ENCODE assay signal across 6 cellular contexts in the genomic region with DNA sequence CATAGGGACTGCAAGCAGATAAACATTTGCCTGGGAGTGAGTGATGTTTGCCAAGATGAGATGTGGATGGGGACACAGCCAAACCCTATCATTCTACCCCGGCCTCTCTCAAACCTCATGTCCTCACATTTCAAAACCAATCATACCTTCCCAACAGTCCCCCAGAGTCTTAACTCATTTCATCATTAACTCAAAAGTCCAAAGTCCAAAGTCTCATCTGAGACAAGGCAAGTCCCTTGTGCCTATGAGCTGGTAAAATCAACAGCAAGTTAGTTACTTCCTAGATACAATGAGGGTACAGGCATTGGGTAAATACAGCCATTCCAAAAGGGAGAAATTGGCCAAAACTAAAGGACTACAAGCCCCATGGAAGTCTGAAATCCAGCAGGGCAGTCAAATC.
A peak's percentile ranks its signal among the peaks of the same experiment; 100 is the strongest.
DNase-seq lines count a peak whose midpoint lies in the region; ATAC-seq, FAIRE-seq and TF ChIP-seq lines count a peak whose summit lies in the region.
"Not testable (repeated sequence)": the region's sequence is repeated elsewhere in the genome, so short reads cannot be mapped to it uniquely, and the experiment has no call there.

No MANE protein-coding gene starts in this region.

- not testable (repeated sequence) for TF ChIP-seq POLR2A in GM12878 (IDR thresholded peaks at IDR 0.05; ENCODE audit: low read depth, low read length)

- peaks cover 16% of the 10 kb centered on the region for H3K4me1 ChIP-seq in Caco-2
- H3K4me1 ChIP-seq in GM12878 (ENCODE audit: control insufficient read depth, insufficient read depth, low read length); hepatocyte (ENCODE audit: insufficient read depth); liver (ENCODE audit: control insufficient read depth in 4 of 4, insufficient read depth in 4 of 4, low read length in 3 of 4): not testable (repeated sequence)

- not testable (repeated sequence) for H3K79me2 ChIP-seq in GM12878 (ENCODE audit: control insufficient read depth, insufficient read depth, low read length); hepatocyte

- H4K20me1 ChIP-seq in GM12878 (ENCODE audit: control insufficient read depth, insufficient read depth); hepatocyte (ENCODE audit: insufficient read depth, poor library complexity, severe bottlenecking): not testable (repeated sequence)

- POLR2A ChIA-PET in Caco-2 (lab: Charles Lee); GM12878 (lab: Charles Lee): not testable (repeated sequence)

- not testable (repeated sequence) for ATAC-seq in GM12878

- H3K36me3 ChIP-seq in Caco-2 (ENCODE audit: control insufficient read depth, insufficient read depth, low read length); GM12878 (ENCODE audit: control insufficient read depth in 2 of 2, insufficient read depth in 2 of 2, low read length in 1 of 2); hepatocyte (replicated peaks; ENCODE audit: insufficient read depth, low read depth); liver (ENCODE audit: control insufficient read depth in 4 of 4, insufficient read depth in 3 of 4, low read depth in 1 of 4, low read length in 3 of 4): not testable (repeated sequence)

- H3K4me2 ChIP-seq in GM12878 (ENCODE audit: control insufficient read depth, insufficient read depth); hepatocyte: not testable (repeated sequence)

- 0% methylated on average over 1 of the region's 1 CpG for WGBS in GM12878 (ENCODE audit: insufficient coverage, insufficient replicate concordance, low lambda C conversion rate, missing lambda C conversion rate)
- 50% methylated on average over 1 of the region's 1 CpG for WGBS in hepatocyte (ENCODE audit: low lambda C conversion rate, missing lambda C conversion rate)
- 31% methylated on average over 1 of the region's 1 CpG for WGBS in liver

- CTCF ChIA-PET in Caco-2 (lab: Charles Lee), result not testable (repeated sequence)
- CTCF ChIA-PET in GM12878 (lab: Yijun Ruan, JAX), result interaction anchor here (0.6 kb wide), 1 partner anchor 400 kb away, joined by 3 read pairs; no protein-coding TSS in a partner anchor

- H3K36me3 Mint-ChIP-seq in Caco-2 (ENCODE audit: insufficient read depth, unreplicated experiment), result not testable (repeated sequence)

- not testable (repeated sequence) for FAIRE-seq in GM12878 (lab: Jason Lieb, UNC)

- RAD21 ChIA-PET in GM12878 (lab: Charles Lee; ENCODE audit: unreplicated experiment), result not testable (repeated sequence)

- H3K4me3 Mint-ChIP-seq in Caco-2 (ENCODE audit: unreplicated experiment), result not testable (repeated sequence)

- intact Hi-C loops in Caco-2 (cut with micrococcal nuclease; ENCODE audit: unreplicated experiment), result loop anchor here (1.0 to 2.0 kb wide), 3 partner anchors 23 to 103 kb away; no protein-coding TSS in a partner anchor
- intact Hi-C loops in GM12878 (cut with micrococcal nuclease; ENCODE audit: unreplicated experiment), result not testable (repeated sequence)

- not testable (repeated sequence) for TF ChIP-seq CTCF in Caco-2 (IDR thresholded peaks at IDR 0.05; ENCODE audit: insufficient read depth in 1 of 2, low read depth in 1 of 2, low read length in 1 of 2, severe bottlenecking in 1 of 2, unreplicated experiment in 1 of 2); GM12878 (IDR thresholded peaks at IDR 0.05 in 2 of 3, conservative IDR thresholded peaks at IDR 0.05 in 1 of 3; ENCODE audit: control insufficient read depth in 2 of 3, extremely low read depth in 1 of 3, insufficient read depth in 1 of 3, low read depth in 3 of 3, low read length in 3 of 3); hepatocyte (IDR thresholded peaks at IDR 0.05; ENCODE audit: poor library complexity); liver (IDR thresholded peaks at IDR 0.05; ENCODE audit: low read depth, low read length, missing input control)

- SMC1A ChIA-PET in GM12878 (lab: Charles Lee; ENCODE audit: uncharacterized antibody, unreplicated experiment), result interaction anchor here (1.2 to 1.6 kb wide), 2 partner anchors 16 to 312 kb away, joined by 3 to 6 read pairs; no protein-coding TSS in a partner anchor

- peak; percentile 38 to 39 for DNase-seq in Caco-2
- peak; percentile 1 for DNase-seq in DMS53 (lab: John Stamatoyannopoulos, UW)
- DNase-seq in GM12878 (ENCODE audit: low read depth, low spot score), result not testable (repeated sequence)
- DNase-seq in hepatocyte (ENCODE audit: low spot score), result peak; percentile 8
- DNase-seq in renal cortical epithelial cell (ENCODE audit: low read depth), result peak; percentile 16

- not testable (repeated sequence) for H3K27ac ChIP-seq in GM12878 (ENCODE audit: control insufficient read depth, insufficient read depth); liver (ENCODE audit: low read depth in 1 of 2, low read length in 2 of 2)
- peak overlapping the region; percentile 67 for H3K27ac ChIP-seq in hepatocyte

- H3K27me3 ChIP-seq in Caco-2 (replicated peaks; ENCODE audit: control insufficient read depth, insufficient read depth, low read length); GM12878 (replicated peaks in 1 of 2; ENCODE audit: control insufficient read depth in 2 of 2, insufficient read depth in 2 of 2, low read length in 1 of 2); hepatocyte; liver (ENCODE audit: control insufficient read depth in 4 of 4, insufficient read depth in 4 of 4, low read length in 3 of 4): not testable (repeated sequence)

- TF ChIP-seq RAD21 in GM12878 (IDR thresholded peaks at IDR 0.05; ENCODE audit: insufficient read depth, low read depth, low read length); liver (IDR thresholded peaks at IDR 0.05): not testable (repeated sequence)

- H3K9me2 ChIP-seq in hepatocyte (replicated peaks; ENCODE audit: insufficient read depth), result not testable (repeated sequence)

- in situ Hi-C loops in GM12878 (cut with MboI), result not testable (repeated sequence)

- H3K4me1 Mint-ChIP-seq in Caco-2 (ENCODE audit: low read depth, unreplicated experiment), result peaks cover 19% of the 10 kb centered on the region

- H2AFZ ChIP-seq in GM12878 (ENCODE audit: control insufficient read depth, low read depth, low read length); hepatocyte: not testable (repeated sequence)

- not testable (repeated sequence) for TF ChIP-seq EP300 in GM12878 (IDR thresholded peaks at IDR 0.05; ENCODE audit: borderline replicate concordance in 1 of 2, control insufficient read depth in 1 of 2, low read depth in 2 of 2, low read length in 2 of 2)

- H3K9me3 Mint-ChIP-seq in Caco-2 (ENCODE audit: unreplicated experiment), result peaks cover 49% of the 10 kb centered on the region

- peak overlapping the region; percentile 43 for H3K27ac Mint-ChIP-seq in Caco-2 (ENCODE audit: unreplicated experiment)

- H3K27me3 Mint-ChIP-seq in Caco-2 (ENCODE audit: insufficient read depth, unreplicated experiment), result not testable (repeated sequence)

- H3K9ac ChIP-seq in GM12878 (ENCODE audit: control insufficient read depth, insufficient read depth, low read length); liver (ENCODE audit: low read depth in 1 of 2, low read length in 2 of 2): not testable (repeated sequence)

- not testable (repeated sequence) for BruUV-seq in Caco-2 (replicated peaks; lab: Mats Ljungman, UMichigan); GM12878 (replicated peaks; lab: Mats Ljungman, UMichigan)

- H3K9me3 ChIP-seq in Caco-2; GM12878 (replicated peaks; ENCODE audit: control insufficient read depth, insufficient read depth, low read length); hepatocyte (ENCODE audit: low read depth); liver (ENCODE audit: control insufficient read depth in 4 of 4, low read length in 3 of 4): not testable (repeated sequence)

- H3K4me3 ChIP-seq in Caco-2 (ENCODE audit: low read depth, low read length); GM12878; hepatocyte; liver (ENCODE audit: low read depth in 1 of 3, low read length in 3 of 3): not testable (repeated sequence)

TF ChIP-seq in GM12878, 131 proteins besides CTCF, POLR2A, EP300 and RAD21:
- peak; percentile 85 for TF ChIP-seq ZNF24 (IDR thresholded peaks at IDR 0.05)
TF ChIP-seq in GM12878: peak in this region for 1; not testable (repeated sequence) for 130.

TF ChIP-seq in liver, 16 proteins besides CTCF, POLR2A, EP300 and RAD21:
- peak; percentile 32 to 60 for TF ChIP-seq HNF4A (conservative IDR thresholded peaks at IDR 0.05)
TF ChIP-seq in liver: peak in this region for 1; not testable (repeated sequence) for 15.
